ENCODE assay signal across 11 cellular contexts in the genomic region with DNA sequence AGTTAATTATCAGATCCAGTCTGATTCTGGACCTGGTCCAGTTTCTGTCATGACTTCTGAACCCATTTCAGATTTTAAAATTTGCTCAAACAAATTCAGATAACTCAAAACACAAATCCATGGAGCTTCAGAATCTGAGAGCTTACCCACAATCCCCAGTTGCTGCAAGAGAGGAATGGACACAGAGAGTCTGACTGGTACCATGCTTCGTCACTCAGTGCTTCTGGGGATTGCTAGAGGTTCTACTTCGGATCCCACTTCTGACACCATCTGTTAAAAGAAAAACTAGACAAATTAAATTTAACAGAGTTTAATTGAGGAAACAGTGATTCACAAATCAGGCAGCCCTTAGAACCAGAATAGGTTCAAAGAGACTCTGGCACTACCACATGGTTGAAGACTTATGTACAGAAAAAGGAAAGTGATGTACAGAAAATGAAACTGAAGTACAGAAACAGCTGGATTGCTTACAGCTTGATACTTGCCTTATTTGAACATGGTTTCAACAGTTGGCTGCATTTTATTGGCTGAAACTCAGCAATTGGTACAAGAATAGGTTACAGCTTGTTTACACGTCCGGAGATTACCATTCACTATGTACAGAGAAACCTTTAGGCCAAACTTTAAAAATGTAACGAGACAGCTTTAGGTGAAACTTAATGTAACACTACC.
DNase-seq lines count a peak whose midpoint lies in the region; ATAC-seq, FAIRE-seq and TF ChIP-seq lines count a peak whose summit lies in the region.
"Had no signal": no experiment of that assay in that cellular context is flagged by ENCODE, and none has a peak within 500 bp of the region (broad histone marks: within the 10 kb centered on the region; RNA-seq: fewer than 3 reads in every experiment).

No MANE protein-coding gene starts in this region.

- peaks cover 3% of the 10 kb centered on the region for H3K4me1 Mint-ChIP-seq in mesothelial cell of epicardium

- peak; percentile 100 for FAIRE-seq in GM12878 (lab: Jason Lieb, UNC)

- DNase-seq in GM12878 (ENCODE audit: low read depth, low spot score) (peak; percentile 90), HK-2 (ENCODE audit: unreplicated experiment) (no peak), mesothelial cell of epicardium (ENCODE audit: low spot score in 2 of 2, unreplicated experiment in 2 of 2) (no peak), DMS53 treated with DMSO at 0.1 percent for 48 hours (lab: John Stamatoyannopoulos, UW; ENCODE audit: unreplicated experiment) (no peak)
- DNase-seq in central memory CD4-positive, alpha-beta T cell: no peak
- DNase-seq: activated CD4-positive, alpha-beta T cell treated with anti-CD3 and anti-CD28 coated beads for 1 hour; GM23248; NCI-H524 treated with DMSO at 0.1 percent for 48 hours had no signal

- no peaks in the 10 kb centered on the region for H3K27me3 Mint-ChIP-seq in mesothelial cell of epicardium (ENCODE audit: low read depth)

- peaks cover 6% of the 10 kb centered on the region for H3K79me2 ChIP-seq in GM12878 (ENCODE audit: control insufficient read depth, insufficient read depth, low read length)

- TF ChIP-seq CTCF in GM12878 (IDR thresholded peaks at IDR 0.05 in 2 of 3, conservative IDR thresholded peaks at IDR 0.05 in 1 of 3; ENCODE audit: control insufficient read depth in 2 of 3, extremely low read depth in 1 of 3, insufficient read depth in 1 of 3, low read depth in 3 of 3, low read length in 3 of 3): no peak
- TF ChIP-seq CTCF in mesothelial cell of epicardium (IDR thresholded peaks at IDR 0.05; ENCODE audit: unreplicated experiment): no peak

- TF ChIP-seq POLR2A in GM18505 (IDR thresholded peaks at IDR 0.05; ENCODE audit: borderline replicate concordance, extremely low read depth, insufficient read depth, insufficient read length): no peak
- no peak for TF ChIP-seq POLR2A in GM12878 (IDR thresholded peaks at IDR 0.05; ENCODE audit: low read depth, low read length)

- H3K27me3 ChIP-seq in BLaER1 (no peaks in the 10 kb centered on the region), GM12878 (replicated peaks in 1 of 2; ENCODE audit: control insufficient read depth in 2 of 2, insufficient read depth in 2 of 2, low read length in 1 of 2) (no peaks in the 10 kb centered on the region)

- no peaks in the 10 kb centered on the region for H4K20me1 ChIP-seq in BLaER1
- H4K20me1 ChIP-seq in GM12878 (ENCODE audit: control insufficient read depth, insufficient read depth): no peaks in the 10 kb centered on the region

- TF ChIP-seq EP300 in GM12878 (IDR thresholded peaks at IDR 0.05; ENCODE audit: borderline replicate concordance in 1 of 2, control insufficient read depth in 1 of 2, low read depth in 2 of 2, low read length in 2 of 2): no peak

- H3K27ac Mint-ChIP-seq in mesothelial cell of epicardium: no peak overlapping the region

- RAD21 ChIA-PET in GM12878 (lab: Charles Lee; ENCODE audit: unreplicated experiment): interaction anchor here (0.8 to 1.3 kb wide), 6 partner anchors 27 to 140 kb away, joined by 3 to 4 read pairs (median 3); a partner anchor contains a TSS

- H3K4me2 ChIP-seq in BLaER1 (peak overlapping the region; percentile 32), GM12878 (ENCODE audit: control insufficient read depth, insufficient read depth) (peak overlapping the region; percentile 92)

- SMC1A ChIA-PET in GM12878 (lab: Charles Lee; ENCODE audit: uncharacterized antibody, unreplicated experiment): interaction anchor here (0.9 to 2.0 kb wide), 4 partner anchors 9 to 91 kb away, joined by 3 to 7 read pairs (median 3); a partner anchor contains a TSS

- H3K4me3 ChIP-seq in BLaER1: no peak overlapping the region
- peak overlapping the region; percentile 66 for H3K4me3 ChIP-seq in GM12878
- H3K4me3 ChIP-seq: GM23248 had no signal

- CTCF ChIA-PET in GM12878 (lab: Yijun Ruan, JAX): interaction anchor here (0.7 kb wide), 2 partner anchors 9 to 91 kb away, joined by 3 read pairs; no protein-coding TSS in a partner anchor

- POLR2A ChIA-PET in GM12878 (lab: Charles Lee): interaction anchor here (0.9 to 1.1 kb wide), 2 partner anchors 14 to 91 kb away, joined by 6 to 7 read pairs; no protein-coding TSS in a partner anchor

- peaks cover 53% of the 10 kb centered on the region for H3K36me3 Mint-ChIP-seq in mesothelial cell of epicardium

- H2AFZ ChIP-seq in GM12878 (ENCODE audit: control insufficient read depth, low read depth, low read length): peak overlapping the region; percentile 78
- H2AFZ ChIP-seq: GM23248 had no signal

- H3K36me3 ChIP-seq in BLaER1 (peaks cover 82% of the 10 kb centered on the region), GM12878 (ENCODE audit: control insufficient read depth in 2 of 2, insufficient read depth in 2 of 2, low read length in 1 of 2) (peaks cover 0 to 13% of the 10 kb centered on the region in 2 experiments)

- intact Hi-C loops in GM12878 (cut with micrococcal nuclease; ENCODE audit: unreplicated experiment): no loop called here

- H3K9me3 Mint-ChIP-seq in mesothelial cell of epicardium: no peaks in the 10 kb centered on the region

- peak; percentile 53 for ATAC-seq in GM18505 (IDR thresholded peaks at IDR 0.05; ENCODE audit: unreplicated experiment)
- ATAC-seq in HG02759 (IDR thresholded peaks at IDR 0.05; ENCODE audit: unreplicated experiment): peak; percentile 91
- peak; percentile 97 for ATAC-seq in GM12878

- under 1% methylated on average over 5 of the region's 5 CpGs for WGBS in GM12878 (ENCODE audit: insufficient coverage, insufficient replicate concordance, low lambda C conversion rate, missing lambda C conversion rate)

- peaks cover 5% of the 10 kb centered on the region; the same call in 1 of the 2 replicates for H3K9me3 ChIP-seq in BLaER1
- no peaks in the 10 kb centered on the region for H3K9me3 ChIP-seq in GM12878 (replicated peaks; ENCODE audit: control insufficient read depth, insufficient read depth, low read length)

- BruUV-seq in GM12878 (replicated peaks; lab: Mats Ljungman, UMichigan): TSS peak; percentile 89

- H3K9ac ChIP-seq in BLaER1 (no peak overlapping the region), GM12878 (ENCODE audit: control insufficient read depth, insufficient read depth, low read length) (peak overlapping the region; percentile 86)
- H3K9ac ChIP-seq: GM23248 had no signal

- no peak for TF ChIP-seq RAD21 in GM12878 (IDR thresholded peaks at IDR 0.05; ENCODE audit: insufficient read depth, low read depth, low read length)

- in situ Hi-C loops in GM12878 (cut with MboI): no loop called here

- H3K27ac ChIP-seq in BLaER1: no peak overlapping the region
- H3K27ac ChIP-seq in GM12878 (ENCODE audit: control insufficient read depth, insufficient read depth): peak overlapping the region; percentile 98
- H3K27ac ChIP-seq: GM23248 had no signal

- H3K4me3 Mint-ChIP-seq in mesothelial cell of epicardium: no peak overlapping the region

- H3K4me1 ChIP-seq in BLaER1 (peaks cover 22% of the 10 kb centered on the region), GM12878 (ENCODE audit: control insufficient read depth, insufficient read depth, low read length) (peaks cover 17% of the 10 kb centered on the region; the same call in 1 of the 2 replicates)

TF ChIP-seq in GM12878, 131 proteins besides CTCF, POLR2A, EP300 and RAD21 (continues in another document):
- TF ChIP-seq, protein P1, sequence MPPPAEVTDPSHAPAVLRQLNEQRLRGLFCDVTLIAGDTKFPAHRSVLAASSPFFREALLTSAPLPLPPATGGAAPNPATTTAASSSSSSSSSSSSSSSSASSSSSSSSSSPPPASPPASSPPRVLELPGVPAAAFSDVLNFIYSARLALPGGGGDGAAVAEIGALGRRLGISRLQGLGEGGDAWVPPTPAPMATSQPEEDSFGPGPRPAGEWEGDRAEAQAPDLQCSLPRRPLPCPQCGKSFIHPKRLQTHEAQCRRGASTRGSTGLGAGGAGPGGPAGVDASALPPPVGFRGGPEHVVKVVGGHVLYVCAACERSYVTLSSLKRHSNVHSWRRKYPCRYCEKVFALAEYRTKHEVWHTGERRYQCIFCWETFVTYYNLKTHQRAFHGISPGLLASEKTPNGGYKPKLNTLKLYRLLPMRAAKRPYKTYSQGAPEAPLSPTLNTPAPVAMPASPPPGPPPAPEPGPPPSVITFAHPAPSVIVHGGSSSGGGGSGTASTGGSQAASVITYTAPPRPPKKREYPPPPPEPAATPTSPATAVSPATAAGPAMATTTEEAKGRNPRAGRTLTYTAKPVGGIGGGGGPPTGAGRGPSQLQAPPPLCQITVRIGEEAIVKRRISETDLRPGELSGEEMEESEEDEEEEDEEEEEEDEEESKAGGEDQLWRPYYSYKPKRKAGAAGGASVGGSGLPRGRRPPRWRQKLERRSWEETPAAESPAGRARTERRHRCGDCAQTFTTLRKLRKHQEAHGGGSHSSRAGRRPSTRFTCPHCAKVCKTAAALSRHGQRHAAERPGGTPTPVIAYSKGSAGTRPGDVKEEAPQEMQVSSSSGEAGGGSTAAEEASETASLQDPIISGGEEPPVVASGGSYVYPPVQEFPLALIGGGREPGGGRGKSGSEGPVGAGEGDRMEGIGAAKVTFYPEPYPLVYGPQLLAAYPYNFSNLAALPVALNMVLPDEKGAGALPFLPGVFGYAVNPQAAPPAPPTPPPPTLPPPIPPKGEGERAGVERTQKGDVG (CRISPR knock-in tag; IDR thresholded peaks at IDR 0.05): no peak
- no peak for TF ChIP-seq ZNF274 (IDR thresholded peaks at IDR 0.05; ENCODE audit: insufficient read depth, insufficient read length)
